ENCODE assay signal across 8 cellular contexts in genomic region chr12:122500685-122501488, GRCh38.
DNase-seq lines count a peak whose midpoint lies in the region; ATAC-seq lines count a peak whose summit lies in the region.

ZCCHC8 (minus strand) TSS chr12:122500932; CDS start chr12:122500840, 92 bp downstream.

- peak within 1 kb of the TSS; percentile 95 for H3K4me3 Mint-ChIP-seq in central memory CD8-positive, alpha-beta T cell

- H3K9me3 Mint-ChIP-seq in central memory CD8-positive, alpha-beta T cell: no peaks in the 10 kb centered on the region

- peaks cover 35% of the 10 kb centered on the region for H3K36me3 Mint-ChIP-seq in central memory CD8-positive, alpha-beta T cell (ENCODE audit: insufficient read depth)

- ATAC-seq in GM19025 (IDR thresholded peaks at IDR 0.05; ENCODE audit: low read depth, unreplicated experiment) (peak; percentile 96), HG03342 (IDR thresholded peaks at IDR 0.05; ENCODE audit: unreplicated experiment) (peak; percentile 90)
- peak; percentile 92 for ATAC-seq in central memory CD8-positive, alpha-beta T cell (replicated peaks; ENCODE audit: extremely low read depth, poor library complexity, severe bottlenecking)

- H3K27ac Mint-ChIP-seq in central memory CD8-positive, alpha-beta T cell (ENCODE audit: low read depth): peak within 1 kb of the TSS; percentile 94

- peak; percentile 97 for DNase-seq in AG20443 (ENCODE audit: low spot score)
- peak; percentile 97 to 98 for DNase-seq in NCI-H446 (lab: John Stamatoyannopoulos, UW)
- DNase-seq in activated CD4-positive, CD25-positive, alpha-beta regulatory T cell treated with anti-CD3 and anti-CD28 coated beads, Interleukin-2, amount 50 U/mL, for 16 hours (ENCODE audit: low read depth, low spot score): peak; percentile 95
- peak; percentile 86 to 92 for DNase-seq in central memory CD8-positive, alpha-beta T cell (ENCODE audit: low spot score in 2 of 2)
- DNase-seq in iris pigment epithelial cell (ENCODE audit: low read depth): peak; percentile 99
- peak; percentile 93 for DNase-seq in stimulated activated CD4-positive, alpha-beta T cell treated with anti-CD3 and anti-CD28 coated beads, Interleukin-12 subunit alpha, Interleukin-12 subunit beta, amount 100 ng/mL, for 4 hours

- peaks cover 30% of the 10 kb centered on the region for H3K4me1 Mint-ChIP-seq in central memory CD8-positive, alpha-beta T cell

- H3K27me3 Mint-ChIP-seq in central memory CD8-positive, alpha-beta T cell: no peaks in the 10 kb centered on the region

Comparison
In these comparisons a context has a peak if more than half of its experiments do, and no peak if none do; other contexts are left out.
1. Peak in every context shown above with its lines: DNase-seq and ATAC-seq.